15 cellular contexts compared by ENCODE assay signal in the genomic region with DNA sequence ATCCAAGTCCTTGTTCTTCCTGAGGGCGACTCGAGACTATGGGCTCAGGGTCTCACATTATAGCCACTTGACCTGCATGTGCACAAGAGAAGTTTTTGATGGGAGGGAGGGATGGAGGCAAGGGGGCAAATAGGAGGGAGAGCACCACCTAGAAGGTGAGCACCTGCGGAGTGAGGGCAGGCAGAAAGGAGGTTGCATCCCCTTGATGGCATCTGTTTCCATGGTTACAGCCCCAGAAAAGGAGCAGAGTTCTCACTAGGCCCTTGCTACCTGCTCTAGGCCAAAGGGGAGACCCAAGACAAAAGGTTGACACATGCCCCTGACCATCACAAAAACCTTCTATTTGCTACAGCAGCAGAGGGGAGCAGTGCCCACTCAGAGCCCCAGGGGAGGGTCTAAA.
DNase-seq lines count a peak whose midpoint lies in the region; ATAC-seq and TF ChIP-seq lines count a peak whose summit lies in the region.
"Had no signal": no experiment of that assay in that cellular context is flagged by ENCODE, and none has a peak within 500 bp of the region (broad histone marks: within the 10 kb centered on the region; RNA-seq: fewer than 3 reads in every experiment).

No MANE protein-coding gene starts in this region.

- no peaks in the 10 kb centered on the region; the same call in 1 of the 2 replicates for H3K9me1 ChIP-seq in IMR-90 (ENCODE audit: insufficient read depth, low read length)

- H3K36me3 ChIP-seq in IMR-90 (ENCODE audit: control insufficient read depth, insufficient read depth, low read length) (no peaks in the 10 kb centered on the region), PC-9 (ENCODE audit: low read depth) (no peaks in the 10 kb centered on the region), neuronal stem cell (replicated peaks in 1 of 2; ENCODE audit: control insufficient read depth in 2 of 2, insufficient read depth in 2 of 2, low read length in 2 of 2) (no peaks in the 10 kb centered on the region)
- H3K36me3 ChIP-seq: HAP-1 had no signal

- no peak overlapping the region for H3K56ac ChIP-seq in IMR-90 (ENCODE audit: extremely low read depth, insufficient read depth, low read length)

- no peak overlapping the region for H2AK9ac ChIP-seq in IMR-90 (replicated peaks; ENCODE audit: low read depth, low read length, poor library complexity)

- no peak overlapping the region for H4K5ac ChIP-seq in IMR-90 (ENCODE audit: low read depth, low read length)

- no peak overlapping the region for H4K91ac ChIP-seq in IMR-90 (ENCODE audit: insufficient read depth, low read depth, low read length)
- H4K91ac ChIP-seq in neuronal stem cell (ENCODE audit: low read depth, low read length, poor library complexity), result no peak overlapping the region

- H4K20me1 ChIP-seq in IMR-90 (ENCODE audit: insufficient read depth, low read length) (no peaks in the 10 kb centered on the region), PC-9 (ENCODE audit: insufficient read depth) (no peaks in the 10 kb centered on the region)

- no peak overlapping the region for H3K9ac ChIP-seq in IMR-90 (ENCODE audit: low read depth, low read length)
- no peak overlapping the region for H3K9ac ChIP-seq in neuronal stem cell (ENCODE audit: low read depth, low read length, poor library complexity)

- no peak for TF ChIP-seq POLR2A in IMR-90 (IDR thresholded peaks at IDR 0.05; ENCODE audit: low read depth, low read length)
- no peak for TF ChIP-seq POLR2A in erythroblast (IDR thresholded peaks at IDR 0.05; ENCODE audit: low read length)

- H2AFZ ChIP-seq in IMR-90 (replicated peaks; ENCODE audit: low read length, poor library complexity) (no peak overlapping the region), PC-9 (no peak overlapping the region), neuronal stem cell (ENCODE audit: low read length) (no peak overlapping the region)

- WGBS in IMR-90 (ENCODE audit: extremely low coverage in 2 of 2, insufficient read length in 1 of 2), 2 experiments, result no CpG with 5 or more reads among the region's 3 CpGs
- WGBS in neuronal stem cell (ENCODE audit: extremely low coverage in 2 of 2, insufficient read length in 2 of 2, insufficient replicate concordance in 1 of 2), 2 donors, result no CpG with 5 or more reads among the region's 3 CpGs

- intact Hi-C loops in IMR-90 (cut with micrococcal nuclease), result no loop called here
- intact Hi-C loops in PC-9 (cut with micrococcal nuclease; ENCODE audit: unreplicated experiment), result no loop called here

- H3K4ac ChIP-seq in IMR-90 (ENCODE audit: low read depth, low read length) (no peak overlapping the region), neuronal stem cell (ENCODE audit: low read length) (no peak overlapping the region)

- dilution Hi-C loops in IMR-90 (cut with HindIII; ENCODE audit: low sequenced_read_pairs, unreplicated experiment), result no loop called here

- H3K14ac ChIP-seq in IMR-90 (replicated peaks; ENCODE audit: low read depth, low read length) (no peak overlapping the region), neuronal stem cell (ENCODE audit: low read length) (no peak overlapping the region)

- no peaks in the 10 kb centered on the region for H3K9me2 ChIP-seq in PC-9 (ENCODE audit: insufficient read depth)

- no peaks in the 10 kb centered on the region for H3K79me2 ChIP-seq in PC-9 (ENCODE audit: low read depth)

- H3F3A ChIP-seq in PC-9 (ENCODE audit: insufficient read depth, low read depth), result peaks cover 66% of the 10 kb centered on the region

- no peak overlapping the region for H2BK120ac ChIP-seq in IMR-90 (ENCODE audit: low read depth, low read length)
- H2BK120ac ChIP-seq in neuronal stem cell (ENCODE audit: low read depth, low read length), result no peak overlapping the region

- H3K23ac ChIP-seq in IMR-90 (ENCODE audit: low read depth, low read length), result no peak overlapping the region
- H3K23ac ChIP-seq in neuronal stem cell (ENCODE audit: low read depth, low read length, poor library complexity), result no peak overlapping the region

- DNase-seq in IMR-90, result no peak
- peak in 1 of 2 experiments; percentile 50 for DNase-seq in PC-9
- no peak for DNase-seq in neuronal stem cell (ENCODE audit: low spot score)
- DNase-seq in activated gamma-delta T cell (lab: John Stamatoyannopoulos, UW), result no peak
- no peak for DNase-seq in erythroblast (lab: John Stamatoyannopoulos, UW)
- no peak for DNase-seq in GM03348 (ENCODE audit: low spot score)
- DNase-seq: C1 segment of cervical spinal cord; CD4-positive, alpha-beta memory T cell; COR-L47; DMS153; DND-41; HFFc6 had no signal

- no peak for TF ChIP-seq CTCF in IMR-90 (conservative IDR thresholded peaks at IDR 0.05; ENCODE audit: low read depth, low read length)
- TF ChIP-seq CTCF in PC-9 (conservative IDR thresholded peaks at IDR 0.05), result no peak

- H3K79me1 ChIP-seq in IMR-90 (ENCODE audit: low read depth in 1 of 2, low read length in 2 of 2), result no peaks in the 10 kb centered on the region
- no peaks in the 10 kb centered on the region for H3K79me1 ChIP-seq in neuronal stem cell (ENCODE audit: low read depth, low read length)

- H3K18ac ChIP-seq in IMR-90 (ENCODE audit: low read depth, low read length) (no peak overlapping the region), neuronal stem cell (ENCODE audit: low read length) (no peak overlapping the region)

- CTCF ChIA-PET in IMR-90 (lab: Yijun Ruan, JAX) (no interaction called here), PC-9 (lab: Charles Lee) (interaction anchor here (0.5 kb wide), 1 partner anchor 79 kb away, joined by 3 read pairs; no protein-coding TSS in a partner anchor)

- H3K4me1 ChIP-seq in IMR-90 (ENCODE audit: control insufficient read depth, insufficient read depth, low read length) (peaks cover 8% of the 10 kb centered on the region), PC-9 (replicated peaks; ENCODE audit: insufficient read depth) (peaks cover 96% of the 10 kb centered on the region), neuronal stem cell (ENCODE audit: control insufficient read depth in 2 of 2, insufficient read depth in 1 of 2, low read depth in 1 of 2, low read length in 2 of 2) (no peaks in the 10 kb centered on the region)
- H3K4me1 ChIP-seq: HAP-1 had no signal

- H2BK20ac ChIP-seq in IMR-90 (ENCODE audit: low read depth, low read length), result no peak overlapping the region

- no peak for ATAC-seq in IMR-90 (ENCODE audit: low read depth)

- no peak overlapping the region for H2BK12ac ChIP-seq in neuronal stem cell (ENCODE audit: low read length)

- H4K8ac ChIP-seq in IMR-90 (ENCODE audit: low read depth in 2 of 2, low read length in 2 of 2), result no peak overlapping the region
- no peak overlapping the region for H4K8ac ChIP-seq in neuronal stem cell (ENCODE audit: low read depth, low read length)

- H3K4me3 ChIP-seq in IMR-90 (ENCODE audit: insufficient read depth, low read depth, low read length), result no peak overlapping the region
- peak overlapping the region; percentile 33; the same call in 1 of the 2 replicates for H3K4me3 ChIP-seq in PC-9
- H3K4me3 ChIP-seq in neuronal stem cell (ENCODE audit: low read length in 2 of 2), result no peak overlapping the region
- H3K4me3 ChIP-seq: GM12878, GM23338, HAP-1 had no signal

- H3K27me3 ChIP-seq in IMR-90 (ENCODE audit: control insufficient read depth, insufficient read depth, low read length), result no peaks in the 10 kb centered on the region
- H3K27me3 ChIP-seq in PC-9 (ENCODE audit: insufficient read depth, low read depth), result no peaks in the 10 kb centered on the region
- H3K27me3 ChIP-seq in neuronal stem cell (ENCODE audit: control insufficient read depth in 3 of 3, insufficient read depth in 3 of 3, low read depth in 1 of 3, low read length in 3 of 3), result peaks cover 0 to 31% (median 0%) of the 10 kb centered on the region in 3 experiments

- H3K9me3 ChIP-seq in IMR-90 (ENCODE audit: control insufficient read depth, insufficient read depth, low read length) (no peaks in the 10 kb centered on the region), PC-9 (ENCODE audit: insufficient read depth, low read depth) (no peaks in the 10 kb centered on the region), neuronal stem cell (replicated peaks in 1 of 2; ENCODE audit: control insufficient read depth in 2 of 2, insufficient read depth in 1 of 2, low read depth in 1 of 2, low read length in 2 of 2) (no peaks in the 10 kb centered on the region)
- H3K9me3 ChIP-seq: HAP-1 had no signal

- H2BK15ac ChIP-seq in IMR-90 (ENCODE audit: low read depth, low read length) (no peak overlapping the region), neuronal stem cell (ENCODE audit: low read length) (no peak overlapping the region)

- BruUV-seq in IMR-90 (replicated peaks; lab: Mats Ljungman, UMichigan), result no TSS peak
- BruUV-seq in PC-9 (replicated peaks; lab: Mats Ljungman, UMichigan), result no TSS peak

- no peak overlapping the region for H3K27ac ChIP-seq in IMR-90 (ENCODE audit: insufficient read depth, low read length)
- peak overlapping the region; percentile 93 for H3K27ac ChIP-seq in PC-9
- no peak overlapping the region for H3K27ac ChIP-seq in neuronal stem cell (replicated peaks; ENCODE audit: low read length)

- H2BK5ac ChIP-seq in IMR-90 (ENCODE audit: low read depth, low read length, poor library complexity, severe bottlenecking), result no peak overlapping the region
- no peak overlapping the region for H2BK5ac ChIP-seq in neuronal stem cell (ENCODE audit: low read length)

- no peak for TF ChIP-seq RAD21 in IMR-90 (IDR thresholded peaks at IDR 0.05; ENCODE audit: low read length)

- H2AK5ac ChIP-seq in IMR-90 (ENCODE audit: low read depth, low read length) (0 out of 2 replicates have a peak overlapping the region, but pooled peaks have one; percentile 37), neuronal stem cell (ENCODE audit: low read depth, low read length) (peak overlapping the region; percentile 30)

- H3K4me2 ChIP-seq in IMR-90 (ENCODE audit: low read depth, low read length) (no peak overlapping the region), PC-9 (peak overlapping the region; percentile 76), neuronal stem cell (ENCODE audit: insufficient read depth, low read length, poor library complexity, severe bottlenecking) (no peak overlapping the region)
- H3K4me2 ChIP-seq: GM23338 had no signal

- POLR2A ChIA-PET in IMR-90 (lab: Charles Lee; ENCODE audit: unreplicated experiment) (no interaction called here), PC-9 (lab: Charles Lee; ENCODE audit: unreplicated experiment) (interaction anchor here (0.6 kb wide), 1 partner anchor 7 kb away, joined by 4 read pairs; no protein-coding TSS in a partner anchor)

- in situ Hi-C loops in IMR-90 (cut with MboI; ENCODE audit: low sequenced_read_pairs), result no loop called here

TF ChIP-seq in IMR-90, 13 proteins besides CTCF, POLR2A, EP300 and RAD21 (continues in another document):
- TF ChIP-seq RFX5 (IDR thresholded peaks at IDR 0.05; ENCODE audit: low read depth, low read length) (no peak), NFE2L2 (IDR thresholded peaks at IDR 0.05; ENCODE audit: low read depth, low read length) (no peak), CEBPB (IDR thresholded peaks at IDR 0.05; ENCODE audit: low read depth, low read length) (no peak), MAZ (IDR thresholded peaks at IDR 0.05; ENCODE audit: borderline replicate concordance, low read depth, low read length) (no peak), CHD1 (IDR thresholded peaks at IDR 0.05; ENCODE audit: low read depth, low read length) (no peak), BHLHE40 (IDR thresholded peaks at IDR 0.05; ENCODE audit: low read depth, low read length) (no peak)
